11 cellular contexts compared by ENCODE assay signal in the genomic region with DNA sequence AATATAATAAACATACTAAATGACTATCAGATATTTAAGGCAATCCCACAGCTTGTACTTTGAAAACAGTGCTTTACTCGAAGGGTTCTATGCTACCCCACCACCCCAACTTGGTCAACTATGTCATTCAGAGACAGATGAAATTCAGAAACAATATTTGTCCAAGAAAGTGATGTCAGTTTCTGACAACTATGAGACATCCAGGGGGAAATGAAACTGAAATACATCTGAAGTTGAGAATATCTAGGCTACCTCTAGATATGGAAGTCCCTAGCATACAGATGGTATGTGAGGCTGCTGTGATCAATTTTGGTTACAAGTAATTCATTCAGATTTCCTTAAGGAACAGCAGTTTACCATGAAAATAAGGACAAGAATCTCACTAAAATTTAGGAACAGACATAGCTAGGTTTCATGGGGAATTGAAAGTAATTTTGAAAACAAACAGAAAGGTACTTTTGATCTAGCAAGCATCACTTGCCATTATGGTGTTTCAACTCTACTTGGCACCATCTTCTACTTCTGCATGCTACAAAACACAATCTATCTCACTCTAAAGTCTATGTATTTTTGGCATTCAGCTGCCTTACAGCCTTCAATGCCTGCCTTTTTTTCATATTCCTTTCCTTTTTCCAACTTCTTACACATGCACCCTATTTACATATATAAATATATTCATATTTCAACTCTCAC. TPM values are rescaled to one million over a fixed set of nuclear protein-coding genes. Genes with fewer than 3 reads are reported as not detected.
A peak's percentile ranks its signal among the peaks of the same experiment; 100 is the strongest.
DNase-seq lines count a peak whose midpoint lies in the region; ATAC-seq and TF ChIP-seq lines count a peak whose summit lies in the region.
"Had no signal": no experiment of that assay in that cellular context is flagged by ENCODE, and none has a peak within 500 bp of the region (broad histone marks: within the 10 kb centered on the region; RNA-seq: fewer than 3 reads in every experiment).

No MANE protein-coding gene starts in this region.

- intact Hi-C loops in heart left ventricle (cut with DNase I), result loop anchor here in 4 of 10 donors (10.0 kb wide), 1 partner anchor 425 kb away; no protein-coding TSS in a partner anchor

- H3K27ac ChIP-seq in GM23338 (ENCODE audit: low read depth) (no peak overlapping the region), heart left ventricle (no peak overlapping the region)

- WGBS in heart left ventricle, 4 donors, result 98 to 100% (median 100%) methylated on average over 1 of the region's 1 CpG

- H3K4me3 ChIP-seq in GM23338, result no peak overlapping the region
- no peak overlapping the region for H3K4me3 ChIP-seq in heart left ventricle

- H3K36me3 Mint-ChIP-seq in activated CD8-positive, alpha-beta T cell treated with anti-CD3 and anti-CD28 coated beads, Interleukin-2, amount 10 ng/mL, durations not matched to agents 7 days and 5 days (ENCODE audit: low read depth), result peaks cover 61% of the 10 kb centered on the region
- H3K36me3 Mint-ChIP-seq in GM23338 (ENCODE audit: low read depth), result peaks cover 6% of the 10 kb centered on the region; the same call in 2 of the 3 replicates

- H3K4me2 ChIP-seq in GM23338, result no peak overlapping the region

- no peak for TF ChIP-seq POLR2A in heart left ventricle (IDR thresholded peaks at IDR 0.05)

- H3K79me2 ChIP-seq in GM23338 (replicated peaks; ENCODE audit: insufficient read depth), result no peaks in the 10 kb centered on the region

- POLR2A ChIA-PET in activated CD8-positive, alpha-beta T cell treated with anti-CD3 and anti-CD28 coated beads, Interleukin-2, amount 10 ng/mL, durations not matched to agents 7 days and 5 days (lab: Charles Lee), result interaction anchor here (0.6 to 1.2 kb wide), 2 partner anchors 19 to 22 kb away, joined by 3 to 6 read pairs; a partner anchor contains a TSS

- H3K36me3 ChIP-seq in GM23338 (ENCODE audit: insufficient read depth) (no peaks in the 10 kb centered on the region; the same call in 1 of the 2 replicates), heart left ventricle (peaks cover 0 to 95% (median 65%) of the 10 kb centered on the region in 9 donors)

- CTCF ChIA-PET in activated CD8-positive, alpha-beta T cell treated with anti-CD3 and anti-CD28 coated beads, Interleukin-2, amount 10 ng/mL, durations not matched to agents 7 days and 5 days (lab: Charles Lee), result no interaction called here

- peaks cover 14% of the 10 kb centered on the region for H3K4me1 Mint-ChIP-seq in activated CD8-positive, alpha-beta T cell treated with anti-CD3 and anti-CD28 coated beads, Interleukin-2, amount 10 ng/mL, durations not matched to agents 7 days and 5 days (ENCODE audit: low read depth)
- no peaks in the 10 kb centered on the region for H3K4me1 Mint-ChIP-seq in GM23338

- no peak overlapping the region for H2AFZ ChIP-seq in GM23338

- H3K27ac Mint-ChIP-seq in activated CD8-positive, alpha-beta T cell treated with anti-CD3 and anti-CD28 coated beads, Interleukin-2, amount 10 ng/mL, durations not matched to agents 7 days and 5 days, result peak overlapping the region; percentile 27
- no peak overlapping the region for H3K27ac Mint-ChIP-seq in GM23338

- no peaks in the 10 kb centered on the region for H3F3A ChIP-seq in GM23338 (replicated peaks; ENCODE audit: low read depth)

- no peaks in the 10 kb centered on the region for H4K20me1 ChIP-seq in GM23338 (replicated peaks; ENCODE audit: insufficient read depth)

- H3K27me3 Mint-ChIP-seq in activated CD8-positive, alpha-beta T cell treated with anti-CD3 and anti-CD28 coated beads, Interleukin-2, amount 10 ng/mL, durations not matched to agents 7 days and 5 days (ENCODE audit: low read depth), result no peaks in the 10 kb centered on the region
- no peaks in the 10 kb centered on the region for H3K27me3 Mint-ChIP-seq in GM23338 (ENCODE audit: insufficient read depth, low read depth, poor library complexity)

- H3K4me3 Mint-ChIP-seq in activated CD8-positive, alpha-beta T cell treated with anti-CD3 and anti-CD28 coated beads, Interleukin-2, amount 10 ng/mL, durations not matched to agents 7 days and 5 days, result no peak overlapping the region
- H3K4me3 Mint-ChIP-seq in GM23338, result no peak overlapping the region

- ATAC-seq in GM18519 (IDR thresholded peaks at IDR 0.05; ENCODE audit: low FRiP score, unreplicated experiment), result peak; percentile 86
- ATAC-seq in GM19463 (IDR thresholded peaks at IDR 0.05; ENCODE audit: unreplicated experiment), result peak; percentile 95
- ATAC-seq in HG03039 (IDR thresholded peaks at IDR 0.05; ENCODE audit: unreplicated experiment), result peak; percentile 86
- ATAC-seq in activated CD8-positive, alpha-beta T cell treated with anti-CD3 and anti-CD28 coated beads, Interleukin-2, amount 10 ng/mL, durations not matched to agents 7 days and 5 days, result no peak
- ATAC-seq in GM23338, result no peak
- no peak for ATAC-seq in heart left ventricle

- H3K9me3 ChIP-seq in heart left ventricle, result no peaks in the 10 kb centered on the region

- TF ChIP-seq CTCF in GM23338 (conservative IDR thresholded peaks at IDR 0.05; ENCODE audit: low read depth in 2 of 2) (no peak), heart left ventricle (IDR thresholded peaks at IDR 0.05) (no peak)

- H3K4me1 ChIP-seq in GM23338 (ENCODE audit: insufficient read depth), result no peaks in the 10 kb centered on the region
- peaks cover 0 to 9% (median 0%) of the 10 kb centered on the region in 12 donors for H3K4me1 ChIP-seq in heart left ventricle

- no peaks in the 10 kb centered on the region for H3K9me3 Mint-ChIP-seq in activated CD8-positive, alpha-beta T cell treated with anti-CD3 and anti-CD28 coated beads, Interleukin-2, amount 10 ng/mL, durations not matched to agents 7 days and 5 days (ENCODE audit: insufficient read depth)
- no peaks in the 10 kb centered on the region for H3K9me3 Mint-ChIP-seq in GM23338

- H3K9me2 ChIP-seq in GM23338 (ENCODE audit: insufficient read depth), result no peaks in the 10 kb centered on the region

- DNase-seq in activated CD8-positive, alpha-beta T cell treated with anti-CD3 and anti-CD28 coated beads, Interleukin-2, amount 10 ng/mL, durations not matched to agents 7 days and 5 days, result no peak
- DNase-seq in GM23338 (ENCODE audit: low spot score) (no peak), putamen (ENCODE audit: low spot score) (no peak), NCI-H345 treated with DMSO at 0.1 percent for 48 hours (lab: John Stamatoyannopoulos, UW; ENCODE audit: unreplicated experiment) (no peak), heart left ventricle (no peak)
- DNase-seq: activated effector memory CD4-positive, alpha-beta T cell treated with anti-CD3 and anti-CD28 coated beads, Interleukin-2, amount 50 U/mL, for 16 hours; effector CD8-positive, alpha-beta T cell had no signal

- H3K27me3 ChIP-seq in GM23338 (ENCODE audit: insufficient read depth), result no peaks in the 10 kb centered on the region
- no peaks in the 10 kb centered on the region for H3K27me3 ChIP-seq in heart left ventricle

TF ChIP-seq in GM23338, 12 proteins besides CTCF, POLR2A, EP300 and RAD21 (continues in another document):
- TF ChIP-seq ZNF114 (CRISPR knock-in tag; IDR thresholded peaks at IDR 0.05), result no peak
- TF ChIP-seq, protein P1, sequence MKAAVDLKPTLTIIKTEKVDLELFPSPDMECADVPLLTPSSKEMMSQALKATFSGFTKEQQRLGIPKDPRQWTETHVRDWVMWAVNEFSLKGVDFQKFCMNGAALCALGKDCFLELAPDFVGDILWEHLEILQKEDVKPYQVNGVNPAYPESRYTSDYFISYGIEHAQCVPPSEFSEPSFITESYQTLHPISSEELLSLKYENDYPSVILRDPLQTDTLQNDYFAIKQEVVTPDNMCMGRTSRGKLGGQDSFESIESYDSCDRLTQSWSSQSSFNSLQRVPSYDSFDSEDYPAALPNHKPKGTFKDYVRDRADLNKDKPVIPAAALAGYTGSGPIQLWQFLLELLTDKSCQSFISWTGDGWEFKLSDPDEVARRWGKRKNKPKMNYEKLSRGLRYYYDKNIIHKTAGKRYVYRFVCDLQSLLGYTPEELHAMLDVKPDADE (IDR thresholded peaks at IDR 0.05), result no peak

RNA-seq across cellular contexts. Expression of a gene that starts 21.8 kb away (rescaled TPM):
- total RNA-seq in activated CD8-positive, alpha-beta T cell treated with anti-CD3 and anti-CD28 coated beads, Interleukin-2, amount 10 ng/mL, durations not matched to agents 7 days and 5 days, result 10 to 100 TPM; 74.6 to 76.2 TPM
- total RNA-seq in GM23338 (2014; rRNA removed; shearing (Covaris generic)), result 64.1 and 68.1 TPM in 2 replicates
- polyA plus RNA-seq in GM23338 (2016; fragmentation: Nextera tagmentation; extraction: Ambion mirVana), result 75.9 and 93.9 TPM in 2 replicates
- 10 to 100 TPM; 36.0 to 62.3 (median 47.2) TPM for total RNA-seq in heart left ventricle
- polyA plus RNA-seq in heart left ventricle, result 10 to 100 TPM; 20.1 to 75.9 TPM

RNA-seq across cellular contexts. Expression of a gene that starts 21.9 kb away (rescaled TPM):
- 10 to 100 TPM; 20.5 to 21.0 TPM for total RNA-seq in activated CD8-positive, alpha-beta T cell treated with anti-CD3 and anti-CD28 coated beads, Interleukin-2, amount 10 ng/mL, durations not matched to agents 7 days and 5 days
- total RNA-seq in GM23338 (2014; rRNA removed; shearing (Covaris generic)), result 40.4 and 56.4 TPM in 2 replicates
- polyA plus RNA-seq in GM23338 (2016; fragmentation: Nextera tagmentation; extraction: Ambion mirVana), result 15.5 and 19.9 TPM in 2 replicates
- 10 to 100 TPM; 12.7 to 28.8 (median 20.2) TPM for total RNA-seq in heart left ventricle
- polyA plus RNA-seq in heart left ventricle, result 10 to 100 TPM in 1 of 2 donors, 1 to 10 TPM in 1; 4.2 to 14.3 TPM

RNA-seq across cellular contexts. Expression of a gene that starts 40.7 kb away (rescaled TPM):
- 10 to 100 TPM; 22.3 to 26.0 TPM for total RNA-seq in activated CD8-positive, alpha-beta T cell treated with anti-CD3 and anti-CD28 coated beads, Interleukin-2, amount 10 ng/mL, durations not matched to agents 7 days and 5 days
- not detected in 2 replicates for total RNA-seq in GM23338 (2014; rRNA removed; shearing (Covaris generic))
- polyA plus RNA-seq in GM23338 (2016; fragmentation: Nextera tagmentation; extraction: Ambion mirVana) (0.44 TPM in 1 of 2 replicates, not detected in the other), heart left ventricle (not detected)
- under 1 TPM in 3 of 9 donors, not detected in 6; 0.20 to 0.80 (median 0.29) TPM for total RNA-seq in heart left ventricle
- total RNA-seq: NCI-H460 had no signal

Comparison
In these comparisons a context has a peak if more than half of its experiments do, and no peak if none do; other contexts are left out.
1. ATAC-seq: peak in GM18519 (single experiment), GM19463 (single experiment) and HG03039 (single experiment); none in activated CD8-positive, alpha-beta T cell treated with anti-CD3 and anti-CD28 coated beads, Interleukin-2, amount 10 ng/mL, durations not matched to agents 7 days and 5 days (single experiment), GM23338 (single experiment) and heart left ventricle (0 of 4).
2. RNA of a gene that starts 40.7 kb away (total RNA-seq): 22.3 to 26.0 TPM in activated CD8-positive, alpha-beta T cell treated with anti-CD3 and anti-CD28 coated beads, Interleukin-2, amount 10 ng/mL, durations not matched to agents 7 days and 5 days; 0.20 to 0.80 TPM in heart left ventricle and not detected in GM23338; every median in the first group is over 10 times any median in the second.